ENCODE assay signal across 1 cellular context in genomic region chr16:15517743-15518142, GRCh38.
TF ChIP-seq lines count a peak whose summit lies in the region.

No MANE protein-coding gene starts in this region.

TF ChIP-seq in K562, 482 proteins besides CTCF, POLR2A, EP300 and RAD21 (continued from another document and continues in another):
- no peak for TF ChIP-seq MGA (IDR thresholded peaks at IDR 0.05)
- TF ChIP-seq TEAD1 (CRISPR knock-in tag; IDR thresholded peaks at IDR 0.05): no peak
- TF ChIP-seq PHF20 (IDR thresholded peaks at IDR 0.05; ENCODE audit: partially characterized antibody): peak; percentile 47
- TF ChIP-seq ZFP1 (CRISPR knock-in tag; IDR thresholded peaks at IDR 0.05): no peak
- no peak for TF ChIP-seq PRMT5 (CRISPR knock-in tag; IDR thresholded peaks at IDR 0.05)
- TF ChIP-seq ZNF263 (CRISPR knock-in tag; IDR thresholded peaks at IDR 0.05; ENCODE audit: borderline replicate concordance): no peak
- no peak for TF ChIP-seq SNRNP70 (optimal IDR thresholded peaks at IDR 0.05; ENCODE audit: low read depth, low read length)
- TF ChIP-seq SRSF7 (optimal IDR thresholded peaks at IDR 0.05; ENCODE audit: low read depth, low read length): no peak
- no peak for TF ChIP-seq ZFP36 (IDR thresholded peaks at IDR 0.05; ENCODE audit: low read depth, low read length, partially characterized antibody)
- TF ChIP-seq TFAM (CRISPR knock-in tag; conservative IDR thresholded peaks at IDR 0.05): no peak
- no peak for TF ChIP-seq HDAC6 (IDR thresholded peaks at IDR 0.05; ENCODE audit: low read depth, low read length)
- TF ChIP-seq ASH1L (IDR thresholded peaks at IDR 0.05; ENCODE audit: borderline replicate concordance, low read depth, partially characterized antibody): no peak
- TF ChIP-seq MYBL2 (IDR thresholded peaks at IDR 0.05; ENCODE audit: low read depth): peak; percentile 44; the same call in 1 of the 2 replicates
- no peak for TF ChIP-seq MYBL2 (CRISPR knock-in tag; IDR thresholded peaks at IDR 0.05; ENCODE audit: borderline replicate concordance)
- no peak for TF ChIP-seq ZNF318 (IDR thresholded peaks at IDR 0.05; ENCODE audit: borderline replicate concordance in 1 of 2, low read depth in 1 of 2)
- TF ChIP-seq ZNF766 (CRISPR knock-in tag; conservative IDR thresholded peaks at IDR 0.05): no peak
- no peak for TF ChIP-seq CBX2 (IDR thresholded peaks at IDR 0.05; ENCODE audit: insufficient read depth, low read length, poor library complexity, severe bottlenecking)
- TF ChIP-seq DIDO1 (tag; IDR thresholded peaks at IDR 0.05; ENCODE audit: low read depth): no peak
- TF ChIP-seq PCBP1 (IDR thresholded peaks at IDR 0.05; ENCODE audit: low read depth, low read length, poor library complexity, severe bottlenecking): no peak
- TF ChIP-seq ZNF277 (CRISPR knock-in tag; IDR thresholded peaks at IDR 0.05; ENCODE audit: borderline replicate concordance): no peak
- no peak for TF ChIP-seq BHLHE40 (IDR thresholded peaks at IDR 0.05; ENCODE audit: low read length)
- no peak for TF ChIP-seq CREB5 (CRISPR knock-in tag; IDR thresholded peaks at IDR 0.05)
- no peak for TF ChIP-seq NR0B1 (IDR thresholded peaks at IDR 0.05; ENCODE audit: partially characterized antibody)
- no peak for TF ChIP-seq ZNF512 (tag; IDR thresholded peaks at IDR 0.05)
- TF ChIP-seq ZNF76 (CRISPR knock-in tag; IDR thresholded peaks at IDR 0.05; ENCODE audit: borderline replicate concordance): no peak
- TF ChIP-seq ARID3B (CRISPR knock-in tag; IDR thresholded peaks at IDR 0.05; ENCODE audit: borderline replicate concordance): no peak
